ENCODE assay signal across 22 cellular contexts in genomic region chr5:75142566-75143136, GRCh38.
DNase-seq lines count a peak whose midpoint lies in the region; ATAC-seq, FAIRE-seq and TF ChIP-seq lines count a peak whose summit lies in the region.
"Had no signal": no experiment of that assay in that cellular context is flagged by ENCODE, and none has a peak within 500 bp of the region (broad histone marks: within the 10 kb centered on the region; RNA-seq: fewer than 3 reads in every experiment).

No MANE protein-coding gene starts in this region.

- peaks cover 0 to 3% of the 10 kb centered on the region in 2 donors for H3K27me3 Mint-ChIP-seq in natural killer cell (ENCODE audit: low read depth in 2 of 2)
- H3K27me3 Mint-ChIP-seq in natural killer cell treated with Interleukin-12 subunit alpha and Interleukin-12 subunit beta and Interleukin-15 and Interleukin-18, amount 100 ng/mL, for 72 hours = no peaks in the 10 kb centered on the region
- H3K27me3 Mint-ChIP-seq: CD4-positive, alpha-beta T cell had no signal

- TF ChIP-seq EP300 in HepG2 (IDR thresholded peaks at IDR 0.05; ENCODE audit: low read depth in 2 of 2, low read length in 2 of 2) (no peak), HepG2 (CRISPR knock-in tag; IDR thresholded peaks at IDR 0.05; ENCODE audit: borderline replicate concordance) (no peak)

- no peaks in the 10 kb centered on the region for H3K79me2 ChIP-seq in HepG2 (ENCODE audit: insufficient read depth, low read length)

- no peaks in the 10 kb centered on the region for H4K20me1 ChIP-seq in HepG2 (ENCODE audit: insufficient read depth, low read length)

- peaks cover 11 to 18% of the 10 kb centered on the region in 2 donors for H3K4me1 Mint-ChIP-seq in natural killer cell
- peaks cover 6 to 14% of the 10 kb centered on the region in 2 donors for H3K4me1 Mint-ChIP-seq in natural killer cell treated with Interleukin-12 subunit alpha and Interleukin-12 subunit beta and Interleukin-15 and Interleukin-18, amount 100 ng/mL, for 72 hours (ENCODE audit: low read depth in 2 of 2)

- FAIRE-seq in HTR-8/SVneo (lab: Jason Lieb, UNC) (no peak), HepG2 (lab: Jason Lieb, UNC) (no peak)

- DNase-seq in natural killer cell (no peak), SK-N-MC (ENCODE audit: low read depth, low spot score) (no peak), amniotic stem cell (lab: John Stamatoyannopoulos, UW) (no peak), HTR-8/SVneo (ENCODE audit: insufficient read length, low spot score) (no peak), HepG2 (ENCODE audit: low spot score) (no peak)
- no peak for DNase-seq in natural killer cell treated with Interleukin-12 subunit alpha and Interleukin-12 subunit beta and Interleukin-15 and Interleukin-18, amount 100 ng/mL, for 72 hours (ENCODE audit: low spot score)
- DNase-seq: Caco-2; CD4-positive, alpha-beta T cell; DMS 273 treated with DMSO at 0.1 percent for 48 hours; DMS79 treated with DMSO at 0.1 percent for 48 hours; HCEC 1CT; MM.1S; NCI-H1092 treated with DMSO at 0.1 percent for 48 hours; NCI-H146; NCI-H2029; NCI-H226; NCI-H510A treated with DMSO at 0.1 percent for 48 hours; NCI-H748 treated with DMSO at 0.1 percent for 48 hours; PC-9; SIG-M5 had no signal

- H3K27me3 ChIP-seq in iPS-20b (ENCODE audit: insufficient read depth, low read length) (no peaks in the 10 kb centered on the region), HepG2 (ENCODE audit: control insufficient read depth in 1 of 2, insufficient read depth in 2 of 2, low read length in 2 of 2) (no peaks in the 10 kb centered on the region; a peak in 1 of 5 replicates)

- no peak overlapping the region for H3K4me3 Mint-ChIP-seq in natural killer cell
- no peak overlapping the region for H3K4me3 Mint-ChIP-seq in natural killer cell treated with Interleukin-12 subunit alpha and Interleukin-12 subunit beta and Interleukin-15 and Interleukin-18, amount 100 ng/mL, for 72 hours
- H3K4me3 Mint-ChIP-seq: CD4-positive, alpha-beta T cell had no signal

- in situ Hi-C loops in HepG2 (cut with HindIII; ENCODE audit: extremely low pct_ligation_motif_present, low pct_unique_long_range_greater_than_20kb) = no loop called here

- no peaks in the 10 kb centered on the region for H3K9me3 ChIP-seq in SK-N-MC (ENCODE audit: low read depth, low read length)
- H3K9me3 ChIP-seq in iPS-20b (ENCODE audit: insufficient read depth, low read depth, low read length) = no peaks in the 10 kb centered on the region
- H3K9me3 ChIP-seq in HepG2 (ENCODE audit: low read length) = no peaks in the 10 kb centered on the region
- H3K9me3 ChIP-seq: Caco-2 had no signal

- CTCF ChIA-PET in HepG2 (lab: Yijun Ruan, JAX; ENCODE audit: low intra/inter-chr PET ratio, low total read pairs) = no interaction called here

- TF ChIP-seq POLR2A in HepG2 (IDR thresholded peaks at IDR 0.05; ENCODE audit: insufficient read depth in 1 of 2, low read depth in 2 of 2, low read length in 2 of 2) = no peak

- intact Hi-C loops in natural killer cell (cut with micrococcal nuclease) = no loop called here
- intact Hi-C loops in HepG2 (cut with micrococcal nuclease; ENCODE audit: unreplicated experiment) = no loop called here

- no TSS peak for BruUV-seq in HepG2 (replicated peaks; lab: Mats Ljungman, UMichigan)

- peak overlapping the region in 1 of 2 donors; percentile 66 for H3K27ac Mint-ChIP-seq in natural killer cell
- H3K27ac Mint-ChIP-seq in natural killer cell treated with Interleukin-12 subunit alpha and Interleukin-12 subunit beta and Interleukin-15 and Interleukin-18, amount 100 ng/mL, for 72 hours = no peak overlapping the region
- H3K27ac Mint-ChIP-seq: CD4-positive, alpha-beta T cell had no signal

- H3K9me3 Mint-ChIP-seq in natural killer cell = peaks cover 0 to 4% of the 10 kb centered on the region in 2 donors
- H3K9me3 Mint-ChIP-seq in natural killer cell treated with Interleukin-12 subunit alpha and Interleukin-12 subunit beta and Interleukin-15 and Interleukin-18, amount 100 ng/mL, for 72 hours = no peaks in the 10 kb centered on the region
- H3K9me3 Mint-ChIP-seq: CD4-positive, alpha-beta T cell had no signal

- no peak for TF ChIP-seq CTCF in natural killer cell (IDR thresholded peaks at IDR 0.05)
- no peak for TF ChIP-seq CTCF in HepG2 (CRISPR knock-in tag; IDR thresholded peaks at IDR 0.05)

- POLR2A ChIA-PET in HepG2 (lab: Yijun Ruan, JAX) = no interaction called here

- H3K4me1 ChIP-seq in iPS-20b (ENCODE audit: insufficient read depth, low read length) (peaks cover 16% of the 10 kb centered on the region), HepG2 (ENCODE audit: insufficient read depth, low read length) (no peaks in the 10 kb centered on the region)

- H3K4me3 ChIP-seq in SK-N-MC (no peak overlapping the region), iPS-20b (ENCODE audit: low read length) (peak overlapping the region; percentile 9; the same call in 1 of the 2 replicates), HepG2 (replicated peaks in 1 of 3; ENCODE audit: insufficient read depth in 1 of 3, low read depth in 2 of 3, low read length in 3 of 3) (no peak overlapping the region)
- H3K4me3 ChIP-seq: PC-9 had no signal

- H3K27ac ChIP-seq in SK-N-MC (peak overlapping the region; percentile 96), iPS-20b (ENCODE audit: low read length) (peak overlapping the region; percentile 70), HepG2 (ENCODE audit: extremely low read length, insufficient read depth, low read length) (no peak overlapping the region)
- H3K27ac ChIP-seq: PC-9 had no signal

- H3K9ac ChIP-seq in SK-N-MC (ENCODE audit: insufficient read length) (no peak overlapping the region), iPS-20b (ENCODE audit: low read depth, low read length) (peak overlapping the region; percentile 47; the same call in 1 of the 2 replicates), HepG2 (ENCODE audit: insufficient read depth, low read depth, low read length) (no peak overlapping the region)

- WGBS in HepG2 (ENCODE audit: low lambda C conversion rate) = 0% methylated on average over 2 of the region's 2 CpGs

- no peaks in the 10 kb centered on the region for H3K36me3 ChIP-seq in SK-N-MC (ENCODE audit: insufficient read depth, low read length)
- H3K36me3 ChIP-seq in iPS-20b (ENCODE audit: insufficient read depth, low read depth, low read length) = no peaks in the 10 kb centered on the region
- H3K36me3 ChIP-seq in HepG2 (replicated peaks in 1 of 2; ENCODE audit: control insufficient read depth in 1 of 2, insufficient read depth in 2 of 2, low read length in 2 of 2) = no peaks in the 10 kb centered on the region

- no peak overlapping the region for H2AFZ ChIP-seq in HepG2 (ENCODE audit: low read length)
- H2AFZ ChIP-seq: PC-9 had no signal

- ATAC-seq in natural killer cell = peak; percentile 52 to 65 (median 60)
- no peak for ATAC-seq in natural killer cell treated with Interleukin-12 subunit alpha and Interleukin-12 subunit beta and Interleukin-15 and Interleukin-18, amount 100 ng/mL, for 72 hours
- no peak for ATAC-seq in HepG2
- ATAC-seq: SK-N-SH treated with all-trans-retinoic acid at 6 μM for 48 hours had no signal

- no peaks in the 10 kb centered on the region for H3K36me3 Mint-ChIP-seq in natural killer cell
- no peaks in the 10 kb centered on the region for H3K36me3 Mint-ChIP-seq in natural killer cell treated with Interleukin-12 subunit alpha and Interleukin-12 subunit beta and Interleukin-15 and Interleukin-18, amount 100 ng/mL, for 72 hours

- no peak for TF ChIP-seq RAD21 in HepG2 (CRISPR knock-in tag; IDR thresholded peaks at IDR 0.05)

- H3K4me2 ChIP-seq in HepG2 (ENCODE audit: low read depth, low read length) = no peak overlapping the region
- H3K4me2 ChIP-seq: PC-9 had no signal

TF ChIP-seq in HepG2, 621 proteins besides CTCF, POLR2A, EP300 and RAD21 (continues in another document):
- no peak for TF ChIP-seq ZBTB39 (CRISPR knock-in tag; IDR thresholded peaks at IDR 0.05)
- TF ChIP-seq, protein P1, sequence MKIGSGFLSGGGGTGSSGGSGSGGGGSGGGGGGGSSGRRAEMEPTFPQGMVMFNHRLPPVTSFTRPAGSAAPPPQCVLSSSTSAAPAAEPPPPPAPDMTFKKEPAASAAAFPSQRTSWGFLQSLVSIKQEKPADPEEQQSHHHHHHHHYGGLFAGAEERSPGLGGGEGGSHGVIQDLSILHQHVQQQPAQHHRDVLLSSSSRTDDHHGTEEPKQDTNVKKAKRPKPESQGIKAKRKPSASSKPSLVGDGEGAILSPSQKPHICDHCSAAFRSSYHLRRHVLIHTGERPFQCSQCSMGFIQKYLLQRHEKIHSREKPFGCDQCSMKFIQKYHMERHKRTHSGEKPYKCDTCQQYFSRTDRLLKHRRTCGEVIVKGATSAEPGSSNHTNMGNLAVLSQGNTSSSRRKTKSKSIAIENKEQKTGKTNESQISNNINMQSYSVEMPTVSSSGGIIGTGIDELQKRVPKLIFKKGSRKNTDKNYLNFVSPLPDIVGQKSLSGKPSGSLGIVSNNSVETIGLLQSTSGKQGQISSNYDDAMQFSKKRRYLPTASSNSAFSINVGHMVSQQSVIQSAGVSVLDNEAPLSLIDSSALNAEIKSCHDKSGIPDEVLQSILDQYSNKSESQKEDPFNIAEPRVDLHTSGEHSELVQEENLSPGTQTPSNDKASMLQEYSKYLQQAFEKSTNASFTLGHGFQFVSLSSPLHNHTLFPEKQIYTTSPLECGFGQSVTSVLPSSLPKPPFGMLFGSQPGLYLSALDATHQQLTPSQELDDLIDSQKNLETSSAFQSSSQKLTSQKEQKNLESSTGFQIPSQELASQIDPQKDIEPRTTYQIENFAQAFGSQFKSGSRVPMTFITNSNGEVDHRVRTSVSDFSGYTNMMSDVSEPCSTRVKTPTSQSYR (CRISPR knock-in tag; IDR thresholded peaks at IDR 0.05; ENCODE audit: borderline replicate concordance) = no peak

Comparison
In these comparisons a context has a peak if more than half of its experiments do, and no peak if none do; other contexts are left out.
1. ATAC-seq: peak in natural killer cell (3 of 3); none in natural killer cell treated with Interleukin-12 subunit alpha and Interleukin-12 subunit beta and Interleukin-15 and Interleukin-18, amount 100 ng/mL, for 72 hours (0 of 2) and HepG2 (single experiment).